1 cellular context compared by ENCODE assay signal in genomic region chr20:57662028-57662312, GRCh38.
TF ChIP-seq lines count a peak whose summit lies in the region.

No MANE protein-coding gene starts in this region.

TF ChIP-seq in GM23338, 12 proteins besides CTCF, POLR2A, EP300 and RAD21 (continued from another document):
- TF ChIP-seq, protein P1, sequence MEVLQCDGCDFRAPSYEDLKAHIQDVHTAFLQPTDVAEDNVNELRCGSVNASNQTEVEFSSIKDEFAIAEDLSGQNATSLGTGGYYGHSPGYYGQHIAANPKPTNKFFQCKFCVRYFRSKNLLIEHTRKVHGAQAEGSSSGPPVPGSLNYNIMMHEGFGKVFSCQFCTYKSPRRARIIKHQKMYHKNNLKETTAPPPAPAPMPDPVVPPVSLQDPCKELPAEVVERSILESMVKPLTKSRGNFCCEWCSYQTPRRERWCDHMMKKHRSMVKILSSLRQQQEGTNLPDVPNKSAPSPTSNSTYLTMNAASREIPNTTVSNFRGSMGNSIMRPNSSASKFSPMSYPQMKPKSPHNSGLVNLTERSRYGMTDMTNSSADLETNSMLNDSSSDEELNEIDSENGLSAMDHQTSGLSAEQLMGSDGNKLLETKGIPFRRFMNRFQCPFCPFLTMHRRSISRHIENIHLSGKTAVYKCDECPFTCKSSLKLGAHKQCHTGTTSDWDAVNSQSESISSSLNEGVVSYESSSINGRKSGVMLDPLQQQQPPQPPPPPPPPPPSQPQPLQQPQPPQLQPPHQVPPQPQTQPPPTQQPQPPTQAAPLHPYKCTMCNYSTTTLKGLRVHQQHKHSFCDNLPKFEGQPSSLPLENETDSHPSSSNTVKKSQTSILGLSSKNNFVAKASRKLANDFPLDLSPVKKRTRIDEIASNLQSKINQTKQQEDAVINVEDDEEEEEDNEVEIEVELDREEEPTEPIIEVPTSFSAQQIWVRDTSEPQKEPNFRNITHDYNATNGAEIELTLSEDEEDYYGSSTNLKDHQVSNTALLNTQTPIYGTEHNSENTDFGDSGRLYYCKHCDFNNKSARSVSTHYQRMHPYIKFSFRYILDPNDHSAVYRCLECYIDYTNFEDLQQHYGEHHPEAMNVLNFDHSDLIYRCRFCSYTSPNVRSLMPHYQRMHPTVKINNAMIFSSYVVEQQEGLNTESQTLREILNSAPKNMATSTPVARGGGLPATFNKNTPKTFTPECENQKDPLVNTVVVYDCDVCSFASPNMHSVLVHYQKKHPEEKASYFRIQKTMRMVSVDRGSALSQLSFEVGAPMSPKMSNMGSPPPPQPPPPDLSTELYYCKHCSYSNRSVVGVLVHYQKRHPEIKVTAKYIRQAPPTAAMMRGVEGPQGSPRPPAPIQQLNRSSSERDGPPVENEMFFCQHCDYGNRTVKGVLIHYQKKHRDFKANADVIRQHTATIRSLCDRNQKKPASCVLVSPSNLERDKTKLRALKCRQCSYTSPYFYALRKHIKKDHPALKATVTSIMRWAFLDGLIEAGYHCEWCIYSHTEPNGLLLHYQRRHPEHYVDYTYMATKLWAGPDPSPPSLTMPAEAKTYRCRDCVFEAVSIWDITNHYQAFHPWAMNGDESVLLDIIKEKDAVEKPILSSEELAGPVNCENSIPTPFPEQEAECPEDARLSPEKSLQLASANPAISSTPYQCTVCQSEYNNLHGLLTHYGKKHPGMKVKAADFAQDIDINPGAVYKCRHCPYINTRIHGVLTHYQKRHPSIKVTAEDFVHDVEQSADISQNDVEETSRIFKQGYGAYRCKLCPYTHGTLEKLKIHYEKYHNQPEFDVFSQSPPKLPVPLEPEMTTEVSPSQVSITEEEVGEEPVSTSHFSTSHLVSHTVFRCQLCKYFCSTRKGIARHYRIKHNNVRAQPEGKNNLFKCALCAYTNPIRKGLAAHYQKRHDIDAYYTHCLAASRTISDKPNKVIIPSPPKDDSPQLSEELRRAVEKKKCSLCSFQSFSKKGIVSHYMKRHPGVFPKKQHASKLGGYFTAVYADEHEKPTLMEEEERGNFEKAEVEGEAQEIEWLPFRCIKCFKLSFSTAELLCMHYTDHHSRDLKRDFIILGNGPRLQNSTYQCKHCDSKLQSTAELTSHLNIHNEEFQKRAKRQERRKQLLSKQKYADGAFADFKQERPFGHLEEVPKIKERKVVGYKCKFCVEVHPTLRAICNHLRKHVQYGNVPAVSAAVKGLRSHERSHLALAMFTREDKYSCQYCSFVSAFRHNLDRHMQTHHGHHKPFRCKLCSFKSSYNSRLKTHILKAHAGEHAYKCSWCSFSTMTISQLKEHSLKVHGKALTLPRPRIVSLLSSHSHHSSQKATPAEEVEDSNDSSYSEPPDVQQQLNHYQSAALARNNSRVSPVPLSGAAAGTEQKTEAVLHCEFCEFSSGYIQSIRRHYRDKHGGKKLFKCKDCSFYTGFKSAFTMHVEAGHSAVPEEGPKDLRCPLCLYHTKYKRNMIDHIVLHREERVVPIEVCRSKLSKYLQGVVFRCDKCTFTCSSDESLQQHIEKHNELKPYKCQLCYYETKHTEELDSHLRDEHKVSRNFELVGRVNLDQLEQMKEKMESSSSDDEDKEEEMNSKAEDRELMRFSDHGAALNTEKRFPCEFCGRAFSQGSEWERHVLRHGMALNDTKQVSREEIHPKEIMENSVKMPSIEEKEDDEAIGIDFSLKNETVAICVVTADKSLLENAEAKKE (CRISPR knock-in tag; IDR thresholded peaks at IDR 0.05): no peak
- TF ChIP-seq EZH2phosphoT487 (IDR thresholded peaks at IDR 0.05; ENCODE audit: unreplicated experiment) (no peak), ZNF114 (CRISPR knock-in tag; IDR thresholded peaks at IDR 0.05) (no peak), ETS1 (IDR thresholded peaks at IDR 0.05) (no peak), JUNB (IDR thresholded peaks at IDR 0.05; ENCODE audit: unreplicated experiment) (no peak), STAT1 (IDR thresholded peaks at IDR 0.05; ENCODE audit: unreplicated experiment) (no peak), CREB1 (CRISPR knock-in tag; IDR thresholded peaks at IDR 0.05; ENCODE audit: low read depth) (no peak), REST (IDR thresholded peaks at IDR 0.05; ENCODE audit: unreplicated experiment) (no peak), ZNF331 (CRISPR knock-in tag; IDR thresholded peaks at IDR 0.05; ENCODE audit: low read depth) (no peak), POLR2AphosphoS5 (IDR thresholded peaks at IDR 0.05; ENCODE audit: low read depth) (no peak)
